Comparison of ENCODE assay signal across 34 cellular contexts in the genomic region with DNA sequence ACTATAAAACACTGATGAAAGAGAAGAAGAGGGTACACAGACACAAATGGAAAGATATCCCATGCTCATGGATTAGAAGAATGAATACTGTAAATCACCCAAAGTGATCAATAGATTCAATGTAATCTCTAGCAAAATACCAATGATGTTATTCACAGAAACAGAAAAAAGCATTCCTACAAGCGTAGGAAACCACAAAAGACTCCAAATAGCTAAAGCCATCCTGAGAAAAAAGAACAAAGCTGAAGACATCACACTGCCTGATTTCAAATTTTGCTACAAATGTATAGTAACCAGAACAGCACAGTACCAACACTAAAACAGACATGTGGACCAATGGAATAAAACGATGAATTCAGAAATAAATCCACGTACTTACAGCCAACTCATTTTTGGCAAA. TPM values are rescaled to one million over a fixed set of nuclear protein-coding genes. Genes with fewer than 3 reads are reported as not detected.
"Had no signal": no experiment of that assay in that cellular context is flagged by ENCODE, and none has a peak within 500 bp of the region (broad histone marks: within the 10 kb centered on the region; RNA-seq: fewer than 3 reads in every experiment).

No MANE protein-coding gene starts in this region.

- DNase-seq: activated CD4-positive, alpha-beta memory T cell treated with anti-CD3 and anti-CD28 coated beads for 36 hours; activated CD4-positive, alpha-beta T cell treated with anti-CD3 and anti-CD28 coated beads for 36 hours; activated CD4-positive, alpha-beta T cell treated with anti-CD3 and anti-CD28 coated beads, Interleukin-2, amount 10 ng/mL, durations not matched to agents 24 days and 14 days; activated CD4-positive, CD25-positive, alpha-beta regulatory T cell; activated CD4-positive, CD25-positive, alpha-beta regulatory T cell treated with anti-CD3 and anti-CD28 coated beads, Interleukin-2, amount 50 U/mL, for 72 hours; activated CD8-positive, alpha-beta memory T cell treated with anti-CD3 and anti-CD28 coated beads, Interleukin-2, amount 10 ng/mL, durations not matched to agents 7 days and 5 days; activated CD8-positive, alpha-beta memory T cell treated with anti-CD3 and anti-CD28 coated beads, Interleukin-2, amount 50 U/mL, for 4 hours; activated CD8-positive, alpha-beta T cell treated with anti-CD3 and anti-CD28 coated beads, Interleukin-2, amount 10 ng/mL, durations not matched to agents 7 days and 5 days; activated effector memory CD4-positive, alpha-beta T cell treated with anti-CD3 and anti-CD28 coated beads, Interleukin-2, amount 50 U/mL, for 16 hours; activated naive CD4-positive, alpha-beta T cell treated with anti-CD3 and anti-CD28 coated beads, Interleukin-2, amount 10 ng/mL, durations not matched to agents 7 days and 5 days; activated T-cell treated with anti-CD3 and anti-CD28 coated beads, Interleukin-2, amount 50 U/mL, for 1 hour; activated T-cell treated with anti-CD3 and anti-CD28 coated beads, Interleukin-2, amount 50 U/mL, for 48 hours; amniotic stem cell; anterior cingulate cortex; body of pancreas; caudate nucleus; cortex of kidney; dermis blood vessel endothelial cell; effector CD4-positive, alpha-beta T cell; effector memory CD8-positive, alpha-beta T cell; erythroblast; foreskin keratinocyte; gastrocnemius medialis; heart right ventricle; T-helper 1 cell; T-helper 17 cell; T1000 had no signal

- H3K36me3 ChIP-seq: esophagus muscularis mucosa, gastrocnemius medialis, heart right ventricle had no signal

- H3K27me3 Mint-ChIP-seq: activated CD4-positive, alpha-beta memory T cell treated with anti-CD3 and anti-CD28 coated beads for 36 hours; activated CD4-positive, alpha-beta T cell treated with anti-CD3 and anti-CD28 coated beads for 36 hours; activated CD4-positive, alpha-beta T cell treated with anti-CD3 and anti-CD28 coated beads, Interleukin-2, amount 10 ng/mL, durations not matched to agents 24 days and 14 days; activated naive CD8-positive, alpha-beta T cell; effector memory CD8-positive, alpha-beta T cell; T-helper 17 cell had no signal

- FAIRE-seq: colon had no signal

- H3K27me3 ChIP-seq: body of pancreas, esophagus muscularis mucosa, foreskin keratinocyte, heart right ventricle had no signal

- H3K4me3 Mint-ChIP-seq: activated CD4-positive, alpha-beta memory T cell treated with anti-CD3 and anti-CD28 coated beads for 36 hours; activated CD4-positive, alpha-beta T cell treated with anti-CD3 and anti-CD28 coated beads for 36 hours; activated CD4-positive, alpha-beta T cell treated with anti-CD3 and anti-CD28 coated beads, Interleukin-2, amount 10 ng/mL, durations not matched to agents 24 days and 14 days; activated CD8-positive, alpha-beta memory T cell treated with anti-CD3 and anti-CD28 coated beads, Interleukin-2, amount 10 ng/mL, durations not matched to agents 7 days and 5 days; activated CD8-positive, alpha-beta T cell treated with anti-CD3 and anti-CD28 coated beads, Interleukin-2, amount 10 ng/mL, durations not matched to agents 7 days and 5 days; activated naive CD4-positive, alpha-beta T cell treated with anti-CD3 and anti-CD28 coated beads, Interleukin-2, amount 10 ng/mL, durations not matched to agents 7 days and 5 days; activated naive CD8-positive, alpha-beta T cell; activated T-helper 1 cell treated with anti-CD3 and anti-CD28 coated beads, Interleukin-12 subunit alpha, Interleukin-12 subunit beta, Interleukin-2, Interleukin-4 antibody, amounts not matched to agents 30 ng/mL and 10 ng/mL and 1 ng/mL, durations not matched to agents 14 hours and 24 hours and 36 hours; effector memory CD8-positive, alpha-beta T cell; T-helper 17 cell; T-helper 2 cell treated with Interferon-gamma antibody and Interleukin-4, amounts not matched to agents 5 μg/mL and 100 μg/mL, for 36 hours had no signal

- H3K4me3 ChIP-seq: body of pancreas, esophagus muscularis mucosa, gastrocnemius medialis, heart right ventricle had no signal

- H3K27ac Mint-ChIP-seq: activated CD4-positive, alpha-beta memory T cell treated with anti-CD3 and anti-CD28 coated beads for 36 hours; activated CD4-positive, alpha-beta T cell treated with anti-CD3 and anti-CD28 coated beads for 36 hours; activated CD4-positive, alpha-beta T cell treated with anti-CD3 and anti-CD28 coated beads, Interleukin-2, amount 10 ng/mL, durations not matched to agents 24 days and 14 days; activated CD8-positive, alpha-beta memory T cell treated with anti-CD3 and anti-CD28 coated beads, Interleukin-2, amount 10 ng/mL, durations not matched to agents 7 days and 5 days; activated CD8-positive, alpha-beta T cell treated with anti-CD3 and anti-CD28 coated beads, Interleukin-2, amount 10 ng/mL, durations not matched to agents 7 days and 5 days; activated naive CD4-positive, alpha-beta T cell treated with anti-CD3 and anti-CD28 coated beads, Interleukin-2, amount 10 ng/mL, durations not matched to agents 7 days and 5 days; activated naive CD8-positive, alpha-beta T cell; activated T-helper 1 cell treated with anti-CD3 and anti-CD28 coated beads, Interleukin-12 subunit alpha, Interleukin-12 subunit beta, Interleukin-2, Interleukin-4 antibody, amounts not matched to agents 30 ng/mL and 10 ng/mL and 1 ng/mL, durations not matched to agents 14 hours and 24 hours and 36 hours; activated T-helper 2 cell treated with anti-CD3 and anti-CD28 coated beads, Interferon-gamma antibody, Interleukin-2, Interleukin-4, amounts not matched to agents 10 μg/mL and 5 μg/mL and 100 μg/mL, durations not matched to agents 14 hours and 24 hours and 36 hours; effector memory CD8-positive, alpha-beta T cell; T-helper 17 cell; T-helper 2 cell treated with Interferon-gamma antibody and Interleukin-4, amounts not matched to agents 5 μg/mL and 100 μg/mL, for 36 hours had no signal

- H3K27ac ChIP-seq: body of pancreas, esophagus muscularis mucosa, foreskin keratinocyte, gastrocnemius medialis, heart right ventricle had no signal

- ATAC-seq: activated CD4-positive, alpha-beta T cell treated with anti-CD3 and anti-CD28 coated beads for 36 hours; activated CD8-positive, alpha-beta memory T cell treated with anti-CD3 and anti-CD28 coated beads, Interleukin-2, amount 10 ng/mL, durations not matched to agents 7 days and 5 days; activated CD8-positive, alpha-beta T cell treated with anti-CD3 and anti-CD28 coated beads, Interleukin-2, amount 10 ng/mL, durations not matched to agents 7 days and 5 days; body of pancreas; effector memory CD8-positive, alpha-beta T cell; foreskin keratinocyte; gastrocnemius medialis; heart right ventricle; T-helper 17 cell had no signal

RNA-seq across cellular contexts. Expression of gene THBS2, which starts 43.0 kb away (rescaled TPM):
- total RNA-seq: activated CD4-positive, alpha-beta memory T cell treated with anti-CD3 and anti-CD28 coated beads for 36 hours; activated CD4-positive, alpha-beta T cell treated with anti-CD3 and anti-CD28 coated beads for 36 hours; activated CD4-positive, alpha-beta T cell treated with anti-CD3 and anti-CD28 coated beads, Interleukin-2, amount 10 ng/mL, durations not matched to agents 24 days and 14 days; activated CD8-positive, alpha-beta memory T cell treated with anti-CD3 and anti-CD28 coated beads for 36 hours; activated CD8-positive, alpha-beta memory T cell treated with anti-CD3 and anti-CD28 coated beads, Interleukin-2, amount 10 ng/mL, durations not matched to agents 7 days and 5 days; activated CD8-positive, alpha-beta T cell treated with anti-CD3 and anti-CD28 coated beads, Interleukin-2, amount 10 ng/mL, durations not matched to agents 7 days and 5 days; activated T-helper 1 cell treated with anti-CD3 and anti-CD28 coated beads, Interleukin-12 subunit alpha, Interleukin-12 subunit beta, Interleukin-2, Interleukin-4 antibody, amounts not matched to agents 30 ng/mL and 10 ng/mL and 1 ng/mL, durations not matched to agents 14 hours and 24 hours and 36 hours; activated T-helper 2 cell treated with anti-CD3 and anti-CD28 coated beads, Interferon-gamma antibody, Interleukin-2, Interleukin-4, amounts not matched to agents 10 μg/mL and 5 μg/mL and 100 μg/mL, durations not matched to agents 14 hours and 24 hours and 36 hours; T-helper 17 cell had no signal
